ENCODE assay signal across 16 cellular contexts in genomic region chr1:44390277-44390676, GRCh38. TPM values are rescaled to one million over a fixed set of nuclear protein-coding genes. Genes with fewer than 3 reads are reported as not detected.
DNase-seq lines count a peak whose midpoint lies in the region; TF ChIP-seq lines count a peak whose summit lies in the region.
"Had no signal": no experiment of that assay in that cellular context is flagged by ENCODE, and none has a peak within 500 bp of the region (broad histone marks: within the 10 kb centered on the region; RNA-seq: fewer than 3 reads in every experiment).

No MANE protein-coding gene starts in this region.

- H3K27ac ChIP-seq in mammary epithelial cell (ENCODE audit: insufficient read depth, low read depth, low read length): no peak overlapping the region
- H3K27ac ChIP-seq: HL-60, lower lobe of right lung had no signal

- no peaks in the 10 kb centered on the region for H3K9me3 ChIP-seq in mammary epithelial cell (replicated peaks; ENCODE audit: insufficient read depth, low read length)
- H3K9me3 ChIP-seq: lower lobe of right lung had no signal

- peaks cover 7% of the 10 kb centered on the region for H3K27me3 ChIP-seq in mammary epithelial cell (ENCODE audit: insufficient read depth, low read length)

- no peak overlapping the region for H3K9ac ChIP-seq in mammary epithelial cell (ENCODE audit: insufficient read depth, low read length)

- H4K20me1 ChIP-seq in mammary epithelial cell (ENCODE audit: insufficient read depth, low read length): no peaks in the 10 kb centered on the region

- no peak overlapping the region for H2AFZ ChIP-seq in mammary epithelial cell (ENCODE audit: low read depth, low read length)

- DNase-seq in ELR (ENCODE audit: low read depth) (peak; percentile 83), MV-4-11 (lab: John Stamatoyannopoulos, UW) (peak; percentile 20), mammary epithelial cell (peak; percentile 55), skeletal muscle cell (ENCODE audit: low read depth) (peak; percentile 65), GM13977 (ENCODE audit: low spot score) (no peak), NCI-H1694 treated with DMSO at 0.1 percent for 48 hours (lab: John Stamatoyannopoulos, UW) (no peak), middle frontal gyrus (ENCODE audit: extremely low spot score, low spot score) (no peak)
- DNase-seq: activated CD4-positive, alpha-beta memory T cell treated with anti-CD3 and anti-CD28 coated beads, Interleukin-2, amount 10 ng/mL, durations not matched to agents 7 days and 5 days; activated naive CD4-positive, alpha-beta T cell treated with anti-CD3 and anti-CD28 coated beads, Interleukin-2, amount 10 ng/mL, durations not matched to agents 7 days and 5 days; DMS79; glutamatergic neuron; lower lobe of right lung; NCI-H1105; occipital lobe; stimulated activated CD4-positive, alpha-beta T cell treated with anti-CD3 and anti-CD28 coated beads, Interleukin-4, amount 100 ng/mL, for 1 hour had no signal

- no peak overlapping the region for H3K4me2 ChIP-seq in mammary epithelial cell (ENCODE audit: insufficient read depth, low read depth, low read length)

- BruUV-seq in mammary epithelial cell (replicated peaks; lab: Mats Ljungman, UMichigan): no TSS peak

- no peak for TF ChIP-seq CTCF in mammary epithelial cell (conservative IDR thresholded peaks at IDR 0.05 in 1 of 2, IDR thresholded peaks at IDR 0.05 in 1 of 2; ENCODE audit: extremely low read depth in 1 of 2, insufficient read depth in 1 of 2, low read depth in 1 of 2, low read length in 2 of 2)
- TF ChIP-seq CTCF in GM13977 (IDR thresholded peaks at IDR 0.05; ENCODE audit: extremely low read depth, insufficient read depth, missing control alignments): no peak

- CTCF ChIA-PET in mammary epithelial cell (lab: Charles Lee; ENCODE audit: low non-redundant PET): no interaction called here

- intact Hi-C loops in mammary epithelial cell (cut with micrococcal nuclease): no loop called here

- dilution Hi-C loops in mammary epithelial cell (cut with HindIII; ENCODE audit: low sequenced_read_pairs): no loop called here

- H3K79me2 ChIP-seq in mammary epithelial cell (ENCODE audit: insufficient read depth, low read length): no peaks in the 10 kb centered on the region

- H3K4me1 ChIP-seq in mammary epithelial cell (ENCODE audit: insufficient read depth, low read length): no peaks in the 10 kb centered on the region
- H3K4me1 ChIP-seq: lower lobe of right lung had no signal

- no peaks in the 10 kb centered on the region for H3K36me3 ChIP-seq in mammary epithelial cell (ENCODE audit: insufficient read depth, low read length)
- H3K36me3 ChIP-seq: lower lobe of right lung had no signal

- WGBS in mammary epithelial cell (ENCODE audit: low coverage, missing lambda C conversion rate): 80% methylated on average over 1 of the region's 1 CpG

- in situ Hi-C loops in mammary epithelial cell (cut with MboI; ENCODE audit: low sequenced_read_pairs in 2 of 2) (no loop called here), GM13977 (cut with MboI; ENCODE audit: low pct_unique_long_range_greater_than_20kb, low sequenced_read_pairs, unreplicated experiment) (no loop called here)

- H3K4me3 ChIP-seq in mammary epithelial cell (replicated peaks in 1 of 3; ENCODE audit: insufficient read depth in 1 of 3, low read depth in 2 of 3, low read length in 3 of 3) (no peak overlapping the region), skeletal muscle cell (ENCODE audit: low read depth, low read length) (no peak overlapping the region)
- H3K4me3 ChIP-seq: lower lobe of right lung had no signal

RNA-seq across cellular contexts. Expression of gene RNF220, which starts 14.8 kb away (rescaled TPM):
- total RNA-seq in mammary epithelial cell: 10 to 100 TPM; 56.4 to 62.8 TPM
- polyA plus RNA-seq in mammary epithelial cell: 51.1 TPM
- polyA minus RNA-seq in mammary epithelial cell: 23.9 TPM

RNA-seq across cellular contexts. Expression of gene ERI3, which starts 35.2 kb away (rescaled TPM):
- total RNA-seq in mammary epithelial cell: 10 to 100 TPM; 58.4 to 59.3 TPM
- polyA plus RNA-seq in mammary epithelial cell: 80.0 TPM
- polyA minus RNA-seq in mammary epithelial cell: 36.7 TPM

Comparison
In these comparisons a context has a peak if more than half of its experiments do, and no peak if none do; other contexts are left out.
1. DNase-seq: peak in ELR (single experiment), MV-4-11 (single experiment), mammary epithelial cell (single experiment) and skeletal muscle cell (single experiment); none in GM13977 (single experiment), NCI-H1694 treated with DMSO at 0.1 percent for 48 hours (single experiment) and middle frontal gyrus (single experiment).